Comparison of ENCODE assay signal across 8 cellular contexts in the genomic region with DNA sequence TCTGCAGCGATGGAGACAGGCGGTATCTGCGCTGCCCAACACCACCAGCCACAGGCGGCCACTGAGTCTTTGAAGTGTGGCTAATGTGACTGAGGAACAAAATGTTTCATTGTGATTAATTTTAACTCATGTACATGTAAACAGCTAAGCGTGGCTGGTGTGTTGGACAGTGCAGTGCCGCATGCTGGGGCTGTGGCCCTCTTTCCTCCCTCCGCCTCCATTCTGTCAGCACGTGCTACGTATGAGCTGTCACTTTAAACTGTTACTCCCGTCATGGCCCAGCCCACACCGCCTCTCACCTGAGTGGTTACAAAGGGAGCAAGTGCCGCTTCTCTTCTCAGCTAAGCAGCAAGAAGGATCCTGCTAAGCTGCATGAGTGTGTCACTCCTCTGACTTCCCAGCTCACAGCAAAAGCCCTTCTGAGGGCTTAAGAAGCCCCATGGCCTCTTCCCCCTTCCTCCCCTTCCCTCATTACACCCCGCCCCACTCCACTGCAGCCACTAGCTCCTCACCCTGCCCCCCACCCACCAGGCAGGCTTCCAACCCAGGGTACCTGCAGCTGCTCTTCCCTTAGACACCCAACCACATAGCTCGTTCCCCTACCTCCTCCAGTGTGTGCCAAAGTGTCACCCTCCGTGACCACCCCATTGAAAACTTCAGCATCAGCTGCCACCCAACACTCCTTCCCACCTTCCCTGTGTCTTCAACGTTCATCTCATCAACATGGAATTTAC. TPM values are rescaled to one million over a fixed set of nuclear protein-coding genes. Genes with fewer than 3 reads are reported as not detected.
DNase-seq lines count a peak whose midpoint lies in the region; ATAC-seq and TF ChIP-seq lines count a peak whose summit lies in the region.

No MANE protein-coding gene starts in this region.

- ATAC-seq in CD8-positive, alpha-beta T cell, result peak; percentile 87
- ATAC-seq in HG03095 (IDR thresholded peaks at IDR 0.05; ENCODE audit: unreplicated experiment) (no peak), HG03342 (IDR thresholded peaks at IDR 0.05; ENCODE audit: unreplicated experiment) (no peak), HG03432 (IDR thresholded peaks at IDR 0.05; ENCODE audit: unreplicated experiment) (no peak)

- H3K9me3 Mint-ChIP-seq in CD8-positive, alpha-beta T cell, result no peaks in the 10 kb centered on the region
- no peaks in the 10 kb centered on the region for H3K9me3 Mint-ChIP-seq in activated naive CD4-positive, alpha-beta T cell treated with anti-CD3 and anti-CD28 coated beads, Interleukin-2, amount 50 U/mL, for 24 hours

- no peaks in the 10 kb centered on the region for H3K9me3 ChIP-seq in CD8-positive, alpha-beta T cell (ENCODE audit: low read length)

- peaks cover 2% of the 10 kb centered on the region for H3K36me3 Mint-ChIP-seq in CD8-positive, alpha-beta T cell
- H3K36me3 Mint-ChIP-seq in activated naive CD4-positive, alpha-beta T cell treated with anti-CD3 and anti-CD28 coated beads, Interleukin-2, amount 50 U/mL, for 24 hours, result no peaks in the 10 kb centered on the region

- peak overlapping the region; percentile 88 for H3K27ac Mint-ChIP-seq in CD8-positive, alpha-beta T cell
- peak overlapping the region; percentile 60 for H3K27ac Mint-ChIP-seq in activated naive CD4-positive, alpha-beta T cell treated with anti-CD3 and anti-CD28 coated beads, Interleukin-2, amount 50 U/mL, for 24 hours

- H3K36me3 ChIP-seq in CD8-positive, alpha-beta T cell (ENCODE audit: insufficient read depth, low read length), result no peaks in the 10 kb centered on the region

- H3K27me3 Mint-ChIP-seq in CD8-positive, alpha-beta T cell (ENCODE audit: low read depth), result no peaks in the 10 kb centered on the region
- H3K27me3 Mint-ChIP-seq in activated naive CD4-positive, alpha-beta T cell treated with anti-CD3 and anti-CD28 coated beads, Interleukin-2, amount 50 U/mL, for 24 hours, result no peaks in the 10 kb centered on the region

- DNase-seq in CD8-positive, alpha-beta T cell, result peak in 6 of 7 experiments; percentile 42 to 83 (median 71)
- peak; percentile 42 for DNase-seq in RPMI8226
- peak; percentile 58 for DNase-seq in iPS-NIHi11 (ENCODE audit: low spot score)
- peak; percentile 74 to 75 for DNase-seq in stimulated activated CD4-positive, alpha-beta T cell treated with anti-CD3 and anti-CD28 coated beads, Interleukin-2, amount 100 ng/mL, for 24 hours

- H3K4me3 Mint-ChIP-seq in CD8-positive, alpha-beta T cell, result peak overlapping the region; percentile 38
- H3K4me3 Mint-ChIP-seq in activated naive CD4-positive, alpha-beta T cell treated with anti-CD3 and anti-CD28 coated beads, Interleukin-2, amount 50 U/mL, for 24 hours, result peak overlapping the region; percentile 43

- H3K27me3 ChIP-seq in CD8-positive, alpha-beta T cell (ENCODE audit: insufficient read depth, low read length), result no peaks in the 10 kb centered on the region

- H3K4me3 ChIP-seq in CD8-positive, alpha-beta T cell (ENCODE audit: low read depth, low read length), result no peak overlapping the region

- TF ChIP-seq CTCF in CD8-positive, alpha-beta T cell (IDR thresholded peaks at IDR 0.05), result no peak

- peaks cover 36% of the 10 kb centered on the region for H3K4me1 ChIP-seq in CD8-positive, alpha-beta T cell (ENCODE audit: insufficient read depth, low read length)

- H3K4me1 Mint-ChIP-seq in CD8-positive, alpha-beta T cell (ENCODE audit: low read depth), result peaks cover 46% of the 10 kb centered on the region
- H3K4me1 Mint-ChIP-seq in activated naive CD4-positive, alpha-beta T cell treated with anti-CD3 and anti-CD28 coated beads, Interleukin-2, amount 50 U/mL, for 24 hours, result peaks cover 32% of the 10 kb centered on the region

- intact Hi-C loops in CD8-positive, alpha-beta T cell (cut with DNase I, micrococcal nuclease), result loop anchor here (1.0 to 10.0 kb wide), 6 partner anchors 26 to 266 kb away; partner anchors contain the start of gene NCBP3 (in 1 of the 2)

- H3K27ac ChIP-seq in CD8-positive, alpha-beta T cell (ENCODE audit: low read depth, low read length), result no peak overlapping the region

- POLR2A ChIA-PET in CD8-positive, alpha-beta T cell (lab: Charles Lee), result interaction anchor here (0.6 to 4.8 kb wide), 11 partner anchors 12 to 107 kb away, joined by 3 to 35 read pairs (median 4); partner anchors contain the start of genes HASPIN and NCBP3

- CTCF ChIA-PET in CD8-positive, alpha-beta T cell (lab: Charles Lee), result interaction anchor here (0.6 to 13.2 kb wide), 32 partner anchors 8 to 270 kb away, joined by 3 to 432 read pairs (median 9); partner anchors contain the start of genes HASPIN, ITGAE, NCBP3 and P2RX1

RNA-seq across cellular contexts. Expression of gene HASPIN, which starts 15.0 kb away (rescaled TPM):
- under 1 TPM; 0.38 to 0.58 TPM for total RNA-seq in CD8-positive, alpha-beta T cell

RNA-seq across cellular contexts. Expression of gene P2RX5, which starts 42.8 kb away (rescaled TPM):
- 10 to 100 TPM; 15.3 to 18.7 TPM for total RNA-seq in CD8-positive, alpha-beta T cell
